Comparison of ENCODE assay signal across 1 cellular context in genomic region chr17:28426081-28426519, GRCh38.
TF ChIP-seq lines count a peak whose summit lies in the region.

No MANE protein-coding gene starts in this region.

TF ChIP-seq in H1, 55 proteins besides CTCF, POLR2A, EP300 and RAD21:
- TF ChIP-seq RNF2 (IDR thresholded peaks at IDR 0.05; ENCODE audit: borderline replicate concordance, low read depth, low read length, missing control alignments, poor library complexity, severe bottlenecking) (no peak), JUN (IDR thresholded peaks at IDR 0.05; ENCODE audit: low read depth, low read length) (no peak), HDAC6 (IDR thresholded peaks at IDR 0.05; ENCODE audit: low read depth, low read length) (no peak), SP1 (IDR thresholded peaks at IDR 0.05; ENCODE audit: low read depth, low read length) (no peak), NANOG (IDR thresholded peaks at IDR 0.05; ENCODE audit: insufficient read depth, low read depth, low read length, poor library complexity, severe bottlenecking) (no peak), TAF7 (optimal IDR thresholded peaks at IDR 0.05; ENCODE audit: borderline replicate concordance, low read depth, low read length) (no peak), TCF12 (IDR thresholded peaks at IDR 0.05; ENCODE audit: low read depth, low read length) (no peak), RBBP5 (IDR thresholded peaks at IDR 0.05; ENCODE audit: borderline replicate concordance, low read depth, low read length) (no peak), MAFK (IDR thresholded peaks at IDR 0.05; ENCODE audit: low read depth, low read length) (no peak), GABPA (IDR thresholded peaks at IDR 0.05; ENCODE audit: borderline replicate concordance, insufficient read depth, low read length) (no peak), POU5F1 (IDR thresholded peaks at IDR 0.05; ENCODE audit: low read depth, low read length) (no peak), EZH2 (IDR thresholded peaks at IDR 0.05; ENCODE audit: low read depth, low read length, severe bottlenecking) (no peak), JUND (IDR thresholded peaks at IDR 0.05; ENCODE audit: low read length) (no peak)
